In genomic region chr9:89617978-89618377, GRCh38 we compare ENCODE assay signal across 13 cellular contexts.
"Had no signal": no experiment of that assay in that cellular context is flagged by ENCODE, and none has a peak within 500 bp of the region (broad histone marks: within the 10 kb centered on the region; RNA-seq: fewer than 3 reads in every experiment).

No MANE protein-coding gene starts in this region.

- H3K4me2 ChIP-seq: hepatocyte, neural progenitor cell, smooth muscle cell had no signal

- H3K9me3 ChIP-seq: tibial nerve had no signal

- H3K79me2 ChIP-seq: hepatocyte, parathyroid adenoma had no signal

- H3K27ac ChIP-seq: epithelial cell of prostate, hepatocyte, neural progenitor cell, parathyroid adenoma, tibial nerve had no signal

- DNase-seq: activated CD4-positive, CD25-positive, alpha-beta regulatory T cell; activated effector memory CD4-positive, alpha-beta T cell treated with Interleukin-2 at 50 U/mL for 16 hours; activated T-cell treated with anti-CD3 and anti-CD28 coated beads, Interleukin-2, amount 50 U/mL, for 1 hour; central memory CD4-positive, alpha-beta T cell; cortex of kidney; effector memory CD4-positive, alpha-beta T cell; retina had no signal

- H3K27me3 ChIP-seq: hepatocyte, neural progenitor cell, tibial nerve had no signal

- H3K4me3 ChIP-seq: hepatocyte, neural progenitor cell, smooth muscle cell, tibial nerve had no signal

- H3K36me3 ChIP-seq: neural progenitor cell, tibial nerve had no signal

- H3K4me1 ChIP-seq: parathyroid adenoma had no signal

- H2AFZ ChIP-seq: hepatocyte, neural progenitor cell, parathyroid adenoma had no signal

- H3K9ac ChIP-seq: neural progenitor cell, parathyroid adenoma had no signal
